Comparison of ENCODE assay signal across 22 cellular contexts in the genomic region with DNA sequence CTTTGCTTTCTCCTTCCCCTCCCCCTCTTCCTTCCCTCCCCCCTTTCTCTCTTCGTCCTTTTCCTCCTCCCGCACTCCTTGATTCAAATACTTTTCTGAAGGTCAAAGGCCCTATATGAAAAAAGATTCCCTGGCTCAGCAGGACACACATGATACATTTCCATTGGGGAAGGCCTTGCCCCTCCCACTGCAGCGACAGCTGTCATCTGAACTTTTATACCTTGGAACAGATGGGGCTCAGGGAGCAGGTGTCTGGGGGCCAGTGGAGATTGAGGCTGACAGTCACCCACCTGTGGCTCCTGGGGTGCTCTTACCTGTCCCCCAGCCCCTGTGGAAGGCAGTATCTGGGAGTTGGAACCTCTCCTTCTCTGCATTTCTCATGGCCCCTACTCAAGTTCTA.
DNase-seq lines count a peak whose midpoint lies in the region; ATAC-seq, FAIRE-seq and TF ChIP-seq lines count a peak whose summit lies in the region.
"Had no signal": no experiment of that assay in that cellular context is flagged by ENCODE, and none has a peak within 500 bp of the region (broad histone marks: within the 10 kb centered on the region; RNA-seq: fewer than 3 reads in every experiment).

No MANE protein-coding gene starts in this region.

- no peak overlapping the region for H3K4me3 ChIP-seq in colonic mucosa
- H3K4me3 ChIP-seq: GM23248, HAP-1, MG63, SK-N-MC had no signal

- no peaks in the 10 kb centered on the region for H3K36me3 Mint-ChIP-seq in CD14-positive monocyte
- H3K36me3 Mint-ChIP-seq: CD8-positive, alpha-beta T cell had no signal

- peak overlapping the region in 1 of 2 donors; percentile 72 for H3K4me3 Mint-ChIP-seq in CD14-positive monocyte
- H3K4me3 Mint-ChIP-seq: CD8-positive, alpha-beta T cell had no signal

- no peak for TF ChIP-seq POLR2A in GM12891 (IDR thresholded peaks at IDR 0.05; ENCODE audit: low read depth, low read length)

- intact Hi-C loops in colonic mucosa (cut with DNase I) (no loop called here), CD14-positive monocyte (cut with micrococcal nuclease) (no loop called here)

- H3K27ac ChIP-seq in colonic mucosa (no peak overlapping the region), foreskin keratinocyte (no peak overlapping the region)
- H3K27ac ChIP-seq: GM23248, SK-N-MC had no signal

- H3K27ac Mint-ChIP-seq in CD14-positive monocyte = peak overlapping the region in 3 of 7 donors; percentile 15 to 78 (median 75)
- H3K27ac Mint-ChIP-seq: CD8-positive, alpha-beta T cell had no signal

- TF ChIP-seq CTCF in colonic mucosa (IDR thresholded peaks at IDR 0.05) (no peak), CD14-positive monocyte (IDR thresholded peaks at IDR 0.05) (no peak), foreskin keratinocyte (conservative IDR thresholded peaks at IDR 0.05) (no peak)

- no peaks in the 10 kb centered on the region for H3K9me3 ChIP-seq in colonic mucosa
- H3K9me3 ChIP-seq: BE2C, HAP-1, MG63 had no signal

- H3K9me3 Mint-ChIP-seq in CD14-positive monocyte = peaks cover 0 to 4% (median 0%) of the 10 kb centered on the region in 7 donors
- H3K9me3 Mint-ChIP-seq: CD8-positive, alpha-beta T cell had no signal

- H3K4me1 ChIP-seq in colonic mucosa = no peaks in the 10 kb centered on the region
- H3K4me1 ChIP-seq in foreskin keratinocyte = no peaks in the 10 kb centered on the region
- H3K4me1 ChIP-seq: BE2C, HAP-1 had no signal

- FAIRE-seq in GM12891 (lab: Jason Lieb, UNC) = no peak

- DNase-seq in NCI-H345 (lab: John Stamatoyannopoulos, UW) = peak; percentile 29
- DNase-seq in NCI-H345 treated with DMSO at 0.1 percent for 48 hours (lab: John Stamatoyannopoulos, UW; ENCODE audit: unreplicated experiment) = no peak
- peak; percentile 86 to 96 for DNase-seq in NCI-H524 (lab: John Stamatoyannopoulos, UW)
- peak; percentile 27 for DNase-seq in colonic mucosa
- DNase-seq in GM12891 (ENCODE audit: insufficient read length, low spot score) = no peak
- DNase-seq in effector CD4-positive, alpha-beta T cell = no peak
- DNase-seq in CD14-positive monocyte (ENCODE audit: low spot score) = no peak
- DNase-seq in foreskin keratinocyte = no peak
- DNase-seq: 8988T; BE2C; CD8-positive, alpha-beta T cell; GF-D8; GM23248; Kasumi-1; MG63; NCI-H1092; NCI-H1436 treated with DMSO at 0.1 percent for 48 hours; NCI-H2029; OCI-M1; SHP77 had no signal

- no peaks in the 10 kb centered on the region for H3K36me3 ChIP-seq in colonic mucosa
- H3K36me3 ChIP-seq: BE2C, HAP-1, MG63 had no signal

- ATAC-seq in foreskin keratinocyte = no peak
- ATAC-seq: CD8-positive, alpha-beta T cell had no signal

- H3K9ac ChIP-seq in colonic mucosa (ENCODE audit: low read depth in 2 of 2, low read length in 2 of 2) = no peak overlapping the region
- H3K9ac ChIP-seq: GM23248 had no signal

- peaks cover 1 to 9% (median 4%) of the 10 kb centered on the region in 3 donors for H3K27me3 Mint-ChIP-seq in CD14-positive monocyte (ENCODE audit: low read depth in 3 of 3)

- peaks cover 69% of the 10 kb centered on the region for H3K4me1 Mint-ChIP-seq in CD14-positive monocyte

- H3K27me3 ChIP-seq in colonic mucosa (peaks cover 5% of the 10 kb centered on the region), foreskin keratinocyte (peaks cover 10% of the 10 kb centered on the region)

TF ChIP-seq in GM12891, 5 proteins besides CTCF, POLR2A, EP300 and RAD21:
- TF ChIP-seq PAX5 (IDR thresholded peaks at IDR 0.05; ENCODE audit: insufficient read depth, low read length, severe bottlenecking) (no peak), TAF1 (IDR thresholded peaks at IDR 0.05; ENCODE audit: low read depth, low read length) (no peak), POU2F2 (IDR thresholded peaks at IDR 0.05; ENCODE audit: low read depth, low read length) (no peak), POLR2AphosphoS5 (IDR thresholded peaks at IDR 0.05; ENCODE audit: low read depth, low read length) (no peak), SPI1 (IDR thresholded peaks at IDR 0.05; ENCODE audit: low read depth, low read length) (no peak)

Comparison
In these comparisons a context has a peak if more than half of its experiments do, and no peak if none do; other contexts are left out.
1. DNase-seq: peak in NCI-H345 (single experiment), NCI-H524 (2 of 2) and colonic mucosa (single experiment); none in NCI-H345 treated with DMSO at 0.1 percent for 48 hours (single experiment), GM12891 (single experiment), effector CD4-positive, alpha-beta T cell (single experiment), CD14-positive monocyte (single experiment) and foreskin keratinocyte (0 of 2).